ENCODE assay signal across 8 cellular contexts in the genomic region with DNA sequence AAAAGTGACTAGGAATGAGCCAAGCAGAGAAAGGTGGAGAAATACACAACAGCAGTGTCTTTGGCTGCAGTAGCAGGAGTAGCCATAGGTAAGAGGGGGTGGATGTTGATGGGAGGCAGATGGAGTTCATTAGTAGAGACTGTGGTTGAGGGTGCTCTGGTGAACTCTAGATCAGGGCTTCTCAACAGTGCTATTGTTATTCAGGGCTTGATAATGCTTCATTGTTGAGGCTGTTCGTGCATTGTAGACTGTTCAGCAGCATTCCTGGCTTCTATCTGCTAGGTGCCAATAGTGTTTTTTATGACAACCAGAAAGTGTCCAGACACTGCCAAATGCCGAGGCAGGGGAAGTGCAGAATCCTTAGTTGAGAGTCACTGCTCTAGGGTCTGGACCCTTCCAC.
A peak's percentile ranks its signal among the peaks of the same experiment; 100 is the strongest.
DNase-seq lines count a peak whose midpoint lies in the region; ATAC-seq and TF ChIP-seq lines count a peak whose summit lies in the region.

No MANE protein-coding gene starts in this region.

- ATAC-seq in SK-N-SH treated with all-trans-retinoic acid at 6 μM for 48 hours (peak; percentile 8), GM21423 (IDR thresholded peaks at IDR 0.05; ENCODE audit: unreplicated experiment) (no peak)

- TF ChIP-seq CTCF in fibroblast of mammary gland (conservative IDR thresholded peaks at IDR 0.05; ENCODE audit: control insufficient read depth, insufficient read depth, low read depth, low read length) (no peak), retinal pigment epithelial cell (conservative IDR thresholded peaks at IDR 0.05; ENCODE audit: low read depth, low read length) (no peak)

- DNase-seq in fibroblast of mammary gland (ENCODE audit: low read depth) (peak; percentile 35), retinal pigment epithelial cell (ENCODE audit: low read depth) (no peak), GDM1 (lab: John Stamatoyannopoulos, UW) (no peak), NCI-H1105 treated with DMSO at 0.1 percent for 48 hours (lab: John Stamatoyannopoulos, UW) (no peak)
- no peak for DNase-seq in NK-92 treated with Interleukin-12 subunit alpha and Interleukin-12 subunit beta, amount 100 ng/mL, for 24 hours (lab: John Stamatoyannopoulos, UW)

- H3K4me3 ChIP-seq in GM08714 (ENCODE audit: low read length) = peak overlapping the region; percentile 94
- peak overlapping the region; percentile 65 for H3K4me3 ChIP-seq in fibroblast of mammary gland (ENCODE audit: control insufficient read depth, low read depth, low read length)
- peak overlapping the region; percentile 63 for H3K4me3 ChIP-seq in retinal pigment epithelial cell (ENCODE audit: low read length)

TF ChIP-seq in SK-N-SH treated with all-trans-retinoic acid at 6 μM for 48 hours, 23 proteins besides CTCF, POLR2A, EP300 and RAD21:
- TF ChIP-seq ARNTL (CRISPR knock-in tag; IDR thresholded peaks at IDR 0.05; ENCODE audit: borderline replicate concordance, low read depth) (no peak), ZNF70 (CRISPR knock-in tag; IDR thresholded peaks at IDR 0.05) (no peak), ISL1 (CRISPR knock-in tag; IDR thresholded peaks at IDR 0.05) (0 out of 2 replicates have a peak, but pooled peaks have one; percentile 10), TCF4 (CRISPR knock-in tag; IDR thresholded peaks at IDR 0.05; ENCODE audit: borderline replicate concordance) (peak; percentile 35; the same call in 1 of the 2 replicates), TOX (CRISPR knock-in tag; IDR thresholded peaks at IDR 0.05; ENCODE audit: borderline replicate concordance) (no peak), TSHZ2 (CRISPR knock-in tag; IDR thresholded peaks at IDR 0.05) (no peak)
- TF ChIP-seq, protein P1, sequence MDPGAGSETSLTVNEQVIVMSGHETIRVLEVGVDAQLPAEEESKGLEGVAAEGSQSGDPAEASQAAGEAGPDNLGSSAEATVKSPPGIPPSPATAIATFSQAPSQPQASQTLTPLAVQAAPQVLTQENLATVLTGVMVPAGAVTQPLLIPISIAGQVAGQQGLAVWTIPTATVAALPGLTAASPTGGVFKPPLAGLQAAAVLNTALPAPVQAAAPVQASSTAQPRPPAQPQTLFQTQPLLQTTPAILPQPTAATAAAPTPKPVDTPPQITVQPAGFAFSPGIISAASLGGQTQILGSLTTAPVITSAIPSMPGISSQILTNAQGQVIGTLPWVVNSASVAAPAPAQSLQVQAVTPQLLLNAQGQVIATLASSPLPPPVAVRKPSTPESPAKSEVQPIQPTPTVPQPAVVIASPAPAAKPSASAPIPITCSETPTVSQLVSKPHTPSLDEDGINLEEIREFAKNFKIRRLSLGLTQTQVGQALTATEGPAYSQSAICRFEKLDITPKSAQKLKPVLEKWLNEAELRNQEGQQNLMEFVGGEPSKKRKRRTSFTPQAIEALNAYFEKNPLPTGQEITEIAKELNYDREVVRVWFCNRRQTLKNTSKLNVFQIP (CRISPR knock-in tag; IDR thresholded peaks at IDR 0.05; ENCODE audit: borderline replicate concordance, low read depth) = no peak
